Comparison of ENCODE assay signal across 16 cellular contexts in genomic region chr1:186792870-186793581, GRCh38. TPM values are rescaled to one million over a fixed set of nuclear protein-coding genes. Genes with fewer than 3 reads are reported as not detected.
DNase-seq lines count a peak whose midpoint lies in the region; ATAC-seq lines count a peak whose summit lies in the region.
"Had no signal": no experiment of that assay in that cellular context is flagged by ENCODE, and none has a peak within 500 bp of the region (broad histone marks: within the 10 kb centered on the region; RNA-seq: fewer than 3 reads in every experiment).

No MANE protein-coding gene starts in this region.

- peak; percentile 56 for ATAC-seq in GM18870 (IDR thresholded peaks at IDR 0.05; ENCODE audit: unreplicated experiment)
- ATAC-seq in HG02759 (IDR thresholded peaks at IDR 0.05; ENCODE audit: unreplicated experiment) = peak; percentile 64
- ATAC-seq in esophagus mucosa = peak; percentile 45
- no peak for ATAC-seq in HG02852 (IDR thresholded peaks at IDR 0.05; ENCODE audit: unreplicated experiment)
- ATAC-seq in GM21576 (IDR thresholded peaks at IDR 0.05; ENCODE audit: unreplicated experiment) = no peak
- ATAC-seq: gastrocnemius medialis, right lobe of liver had no signal

- DNase-seq in NOMO-1 (lab: John Stamatoyannopoulos, UW; ENCODE audit: unreplicated experiment in 2 of 2) (peak; percentile 16 to 65), cerebellar cortex (ENCODE audit: low spot score) (no peak)
- DNase-seq in stimulated activated naive CD4-positive, alpha-beta T cell treated with Interleukin-2 at 50 U/mL for 16 hours (lab: John Stamatoyannopoulos, UW) = no peak
- DNase-seq: gastrocnemius medialis, GF-D8, KG1, kidney glomerular epithelial cell, naive B cell, NCI-H2107, right lobe of liver had no signal

RNA-seq across cellular contexts. Expression of gene PLA2G4A, which starts 35.7 kb away (rescaled TPM):
- total RNA-seq in esophagus mucosa = 8.4 TPM
- total RNA-seq: OCI-LY7 had no signal

Comparison
In these comparisons a context has a peak if more than half of its experiments do, and no peak if none do; other contexts are left out.
1. ATAC-seq: peak in GM18870 (single experiment), HG02759 (single experiment) and esophagus mucosa (single experiment); none in HG02852 (single experiment) and GM21576 (single experiment).
2. DNase-seq: peak in NOMO-1 (2 of 2); none in cerebellar cortex (single experiment) and stimulated activated naive CD4-positive, alpha-beta T cell treated with Interleukin-2 at 50 U/mL for 16 hours (single experiment).